ENCODE assay signal across 8 cellular contexts in genomic region chr21:36060159-36060921, GRCh38. TPM values are rescaled to one million over a fixed set of nuclear protein-coding genes. Genes with fewer than 3 reads are reported as not detected.
DNase-seq lines count a peak whose midpoint lies in the region; ATAC-seq, FAIRE-seq and TF ChIP-seq lines count a peak whose summit lies in the region.

Gene SETD4, minus strand, starts transcription at chr21:36060526. Its CDS starts 1,638 bp downstream, at chr21:36058888.

- no peaks in the 10 kb centered on the region for H3K9me3 Mint-ChIP-seq in immature natural killer cell

- CTCF ChIA-PET in AG04449 (lab: Yijun Ruan, JAX) = interaction anchor here (1.2 to 1.6 kb wide), 3 partner anchors 14 to 52 kb away, joined by 4 to 8 read pairs (median 6); no protein-coding TSS in a partner anchor

- peak in 2 of 3 donors; percentile 47 to 76 for TF ChIP-seq POLR2A in spleen (IDR thresholded peaks at IDR 0.05)

- peak within 1 kb of the TSS; percentile 91 to 98 (median 96) for H3K27ac Mint-ChIP-seq in immature natural killer cell

- H3K36me3 Mint-ChIP-seq in immature natural killer cell = peaks cover 14 to 17% (median 15%) of the 10 kb centered on the region in 3 donors

- H3K4me1 Mint-ChIP-seq in immature natural killer cell = peaks cover 22 to 32% of the 10 kb centered on the region in 2 donors

- H3K9me3 ChIP-seq in spleen = no peaks in the 10 kb centered on the region

- peak; percentile 89 for ATAC-seq in GM18907 (IDR thresholded peaks at IDR 0.05; ENCODE audit: unreplicated experiment)
- ATAC-seq in HG03159 (IDR thresholded peaks at IDR 0.05; ENCODE audit: unreplicated experiment) = peak; percentile 81

- POLR2A ChIA-PET in AG04449 (lab: Yijun Ruan, JAX) = interaction anchor here (1.0 to 2.1 kb wide), 3 partner anchors 10 to 52 kb away, joined by 3 to 28 read pairs (median 3); partner anchors contain the start of gene CBR1

- peak; percentile 51 for DNase-seq in AG04449 (ENCODE audit: low read depth, low spot score)
- DNase-seq in NCI-H2227 treated with DMSO at 0.1 percent for 48 hours (lab: John Stamatoyannopoulos, UW) = peak; percentile 96
- DNase-seq in bronchial epithelial cell (ENCODE audit: low read depth) = peak; percentile 87
- DNase-seq in immature natural killer cell = peak; percentile 92 to 94 (median 93)
- DNase-seq in spleen = peak; percentile 97

- TF ChIP-seq CTCF in AG04449 (IDR thresholded peaks at IDR 0.05; ENCODE audit: insufficient read depth, low read length, missing control alignments) = no peak
- no peak for TF ChIP-seq CTCF in WI38 (IDR thresholded peaks at IDR 0.05; ENCODE audit: low read depth, low read length)
- no peak for TF ChIP-seq CTCF in bronchial epithelial cell (IDR thresholded peaks at IDR 0.05; ENCODE audit: insufficient read depth, low read length, severe bottlenecking)
- TF ChIP-seq CTCF in spleen (IDR thresholded peaks at IDR 0.05 in 8 of 11, conservative IDR thresholded peaks at IDR 0.05 in 3 of 11) = peak in 1 of 11 experiments; percentile 5

- H3K27me3 Mint-ChIP-seq in immature natural killer cell (ENCODE audit: low read depth in 3 of 3) = peaks cover 7 to 15% (median 11%) of the 10 kb centered on the region in 3 donors

- peaks cover 8 to 38% (median 23%) of the 10 kb centered on the region in 6 donors for H3K4me1 ChIP-seq in spleen

- no peaks in the 10 kb centered on the region for H3K27me3 ChIP-seq in bronchial epithelial cell (ENCODE audit: control insufficient read depth, insufficient read depth, low read length)
- H3K27me3 ChIP-seq in spleen (replicated peaks in 1 of 7) = no peaks in the 10 kb centered on the region

- H3K36me3 ChIP-seq in bronchial epithelial cell (ENCODE audit: control insufficient read depth, insufficient read depth, low read length) = peaks cover 12% of the 10 kb centered on the region
- peaks cover 0 to 34% (median 24%) of the 10 kb centered on the region in 6 donors for H3K36me3 ChIP-seq in spleen

- intact Hi-C loops in spleen (cut with DNase I; ENCODE audit: low total_unique reads) = loop anchor here (5.0 kb wide), 1 partner anchor 52 kb away; no protein-coding TSS in a partner anchor

- WGBS in spleen, 5 donors = 0 to 1% (median 1%) methylated on average over 51 to 57 of the region's 57 CpGs

- H3K27ac ChIP-seq in spleen = peak within 1 kb of the TSS; percentile 86 to 97 (median 92)

- peak within 1 kb of the TSS; percentile 94 to 98 (median 97) for H3K4me3 Mint-ChIP-seq in immature natural killer cell

- no peak for FAIRE-seq in bronchial epithelial cell (lab: Jason Lieb, UNC)

- H3K4me3 ChIP-seq in AG04449 (ENCODE audit: low read depth, low read length) = peak within 1 kb of the TSS; percentile 98
- H3K4me3 ChIP-seq in WI38 (ENCODE audit: low read depth, low read length) = peak within 1 kb of the TSS; percentile 77
- peak within 1 kb of the TSS; percentile 98 for H3K4me3 ChIP-seq in bronchial epithelial cell (ENCODE audit: low read depth, low read length)
- peak within 1 kb of the TSS; percentile 72 to 99 (median 97) for H3K4me3 ChIP-seq in spleen

RNA-seq across cellular contexts. Expression of gene SETD4, which starts in this region (rescaled TPM):
- 13.4 and 16.6 TPM in 2 replicates for total RNA-seq in bronchial epithelial cell
- 10 to 100 TPM in 1 of 3 donors, 1 to 10 TPM in 2; 6.5 to 11.2 (median 8.6) TPM for polyA plus RNA-seq in immature natural killer cell
- total RNA-seq in spleen = 10 to 100 TPM; 18.2 to 28.1 (median 23.2) TPM
- 1 to 10 TPM; 6.9 to 9.0 (median 9.0) TPM for polyA plus RNA-seq in spleen

Comparison
In these comparisons a context has a peak if more than half of its experiments do, and no peak if none do; other contexts are left out.
1. Peak in every context shown above with its lines: DNase-seq, ATAC-seq, H3K4me3 ChIP-seq and H3K27ac ChIP-seq.